In genomic region chr7:148962823-148963582, GRCh38 we compare ENCODE assay signal across 8 cellular contexts.
DNase-seq lines count a peak whose midpoint lies in the region; ATAC-seq and TF ChIP-seq lines count a peak whose summit lies in the region.

No MANE protein-coding gene starts in this region.

- no peaks in the 10 kb centered on the region for H3K9me3 ChIP-seq in smooth muscle cell (replicated peaks; ENCODE audit: low read depth)

- H3K4me3 ChIP-seq in cardiac fibroblast (replicated peaks in 1 of 2; ENCODE audit: low read depth in 2 of 2, low read length in 2 of 2) (peak overlapping the region; percentile 53 to 65), smooth muscle cell (peak overlapping the region; percentile 79)

- peak; percentile 75 for TF ChIP-seq CTCF in cardiac fibroblast (IDR thresholded peaks at IDR 0.05; ENCODE audit: low read depth, low read length)
- peak; percentile 68 for TF ChIP-seq CTCF in smooth muscle cell (IDR thresholded peaks at IDR 0.05; ENCODE audit: borderline replicate concordance, insufficient read depth, poor library complexity, severe bottlenecking)

- DNase-seq in SIG-M5 treated with dmso at 0.1 percent for 504 hours (lab: John Stamatoyannopoulos, UW; ENCODE audit: unreplicated experiment), result peak; percentile 78
- no peak for DNase-seq in SIG-M5 (lab: John Stamatoyannopoulos, UW)
- peak; percentile 56 to 68 for DNase-seq in NCI-H1930 (lab: John Stamatoyannopoulos, UW)
- DNase-seq in UCSD-AML1 (lab: John Stamatoyannopoulos, UW; ENCODE audit: unreplicated experiment), result peak; percentile 24
- DNase-seq in cardiac fibroblast (ENCODE audit: low read depth in 2 of 2), result peak; percentile 82 to 84
- DNase-seq in iris pigment epithelial cell (ENCODE audit: low read depth), result peak; percentile 70
- DNase-seq in smooth muscle cell (lab: John Stamatoyannopoulos, UW; ENCODE audit: unreplicated experiment), result no peak

- WGBS in smooth muscle cell (ENCODE audit: low lambda C conversion rate), result 11% methylated on average over 5 of the region's 5 CpGs

- no peaks in the 10 kb centered on the region for H3K27me3 ChIP-seq in smooth muscle cell (ENCODE audit: low read depth)

- H3F3A ChIP-seq in smooth muscle cell (ENCODE audit: low read depth), result no peaks in the 10 kb centered on the region

- H3K79me2 ChIP-seq in smooth muscle cell (ENCODE audit: low read depth), result no peaks in the 10 kb centered on the region

- H3K36me3 ChIP-seq in smooth muscle cell (ENCODE audit: low read depth), result no peaks in the 10 kb centered on the region

- H3K4me1 ChIP-seq in smooth muscle cell (ENCODE audit: low read depth), result peaks cover 4% of the 10 kb centered on the region

- peak overlapping the region; percentile 87 for H3K9ac ChIP-seq in smooth muscle cell (ENCODE audit: low read depth)

- peak overlapping the region; percentile 90 for H2AFZ ChIP-seq in smooth muscle cell (ENCODE audit: low read depth)

- ATAC-seq in HG02798 (IDR thresholded peaks at IDR 0.05; ENCODE audit: poor library complexity, unreplicated experiment), result peak; percentile 68

- H4K20me1 ChIP-seq in smooth muscle cell (ENCODE audit: low read depth), result no peaks in the 10 kb centered on the region

- H3K4me2 ChIP-seq in smooth muscle cell, result peak overlapping the region; percentile 85

- peak overlapping the region; percentile 15 for H3K27ac ChIP-seq in smooth muscle cell (ENCODE audit: low read depth)

Comparison
In these comparisons a context has a peak if more than half of its experiments do, and no peak if none do; other contexts are left out.
1. DNase-seq: peak in SIG-M5 treated with dmso at 0.1 percent for 504 hours (single experiment), NCI-H1930 (2 of 2), UCSD-AML1 (single experiment), cardiac fibroblast (2 of 2) and iris pigment epithelial cell (single experiment); none in SIG-M5 (single experiment) and smooth muscle cell (single experiment).